Comparison of ENCODE assay signal across 15 cellular contexts in the genomic region with DNA sequence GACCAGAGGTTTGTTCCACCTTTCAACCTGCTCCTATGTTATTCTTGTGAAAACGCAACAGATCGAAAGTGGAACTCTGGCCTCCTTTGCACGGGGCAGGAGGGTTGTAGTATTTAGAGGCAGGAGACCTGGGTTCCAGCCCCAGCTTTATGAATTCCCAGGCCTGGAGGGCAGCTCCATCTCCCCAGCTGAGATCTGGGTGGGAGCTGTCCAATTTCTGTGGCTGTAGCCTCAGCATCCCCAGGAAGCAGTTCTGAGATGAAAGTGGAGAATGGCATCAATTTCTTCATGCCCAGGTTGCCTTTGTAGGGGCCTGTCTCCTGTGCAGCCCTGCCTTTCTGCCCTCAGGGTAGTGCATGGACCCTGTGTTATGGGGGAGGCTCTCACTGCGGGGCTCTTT. TPM values are rescaled to one million over a fixed set of nuclear protein-coding genes. Genes with fewer than 3 reads are reported as not detected.
DNase-seq lines count a peak whose midpoint lies in the region; ATAC-seq and TF ChIP-seq lines count a peak whose summit lies in the region.
"Had no signal": no experiment of that assay in that cellular context is flagged by ENCODE, and none has a peak within 500 bp of the region (broad histone marks: within the 10 kb centered on the region; RNA-seq: fewer than 3 reads in every experiment).

No MANE protein-coding gene starts in this region.

- no peak for TF ChIP-seq CTCF in gastroesophageal sphincter (IDR thresholded peaks at IDR 0.05)
- no peak for TF ChIP-seq CTCF in thoracic aorta (IDR thresholded peaks at IDR 0.05)
- no peak for TF ChIP-seq CTCF in lower leg skin (IDR thresholded peaks at IDR 0.05)

- H3K4me1 Mint-ChIP-seq in activated CD4-positive, alpha-beta T cell treated with anti-CD3 and anti-CD28 coated beads, Interleukin-2, amount 10 ng/mL, durations not matched to agents 7 days and 5 days: peaks cover 70% of the 10 kb centered on the region
- H3K4me1 Mint-ChIP-seq in T-helper 17 cell: peaks cover 46% of the 10 kb centered on the region

- DNase-seq in activated CD4-positive, alpha-beta T cell treated with anti-CD3 and anti-CD28 coated beads, Interleukin-2, amount 10 ng/mL, durations not matched to agents 7 days and 5 days: no peak
- DNase-seq in activated CD4-positive, alpha-beta T cell treated with anti-CD3 and anti-CD28 coated beads for 4 hours: no peak
- DNase-seq in T-helper 17 cell: no peak
- no peak for DNase-seq in thoracic aorta (ENCODE audit: low spot score)
- DNase-seq in mesenteric fat pad (ENCODE audit: low spot score): no peak
- DNase-seq in lower leg skin (ENCODE audit: low spot score in 2 of 2): no peak
- DNase-seq: activated B cell treated with CpG ODN at 0.5 μM for 24 hours, cerebellar nuclear complex, gastrocnemius medialis, NCI-H510A, psoas muscle had no signal

- H3K36me3 ChIP-seq in gastroesophageal sphincter: no peaks in the 10 kb centered on the region
- H3K36me3 ChIP-seq in thoracic aorta: no peaks in the 10 kb centered on the region
- H3K36me3 ChIP-seq: gastrocnemius medialis had no signal

- peaks cover 25% of the 10 kb centered on the region for H3K36me3 Mint-ChIP-seq in activated CD4-positive, alpha-beta T cell treated with anti-CD3 and anti-CD28 coated beads, Interleukin-2, amount 10 ng/mL, durations not matched to agents 7 days and 5 days (ENCODE audit: low read depth)
- H3K36me3 Mint-ChIP-seq in T-helper 17 cell (ENCODE audit: low read depth): peaks cover 4% of the 10 kb centered on the region

- POLR2A ChIA-PET in activated CD4-positive, alpha-beta T cell treated with anti-CD3 and anti-CD28 coated beads, Interleukin-2, amount 10 ng/mL, durations not matched to agents 7 days and 5 days (lab: Charles Lee): no interaction called here

- TF ChIP-seq EP300 in gastroesophageal sphincter (IDR thresholded peaks at IDR 0.05): no peak

- no peak for TF ChIP-seq POLR2A in gastroesophageal sphincter (IDR thresholded peaks at IDR 0.05)
- TF ChIP-seq POLR2A in lower leg skin (IDR thresholded peaks at IDR 0.05): no peak

- 83% methylated on average over 1 of the region's 4 CpGs; no CpG with 5 or more reads in 1 of the 2 donors for WGBS in gastroesophageal sphincter (ENCODE audit: low coverage in 1 of 2), 2 donors
- WGBS in lower leg skin, 2 donors: 87 to 94% methylated on average over 4 of the region's 4 CpGs

- H3K4me3 ChIP-seq in gastroesophageal sphincter (no peak overlapping the region), thoracic aorta (no peak overlapping the region), lower leg skin (ENCODE audit: low read depth, poor library complexity, severe bottlenecking) (no peak overlapping the region)
- H3K4me3 ChIP-seq: gastrocnemius medialis, psoas muscle had no signal

- ATAC-seq in T-helper 17 cell (no peak), gastroesophageal sphincter (no peak), thoracic aorta (ENCODE audit: insufficient number of reproducible peaks, low FRiP score, low read depth) (no peak), GM18517 (IDR thresholded peaks at IDR 0.05; ENCODE audit: unreplicated experiment) (no peak)
- ATAC-seq: gastrocnemius medialis, psoas muscle had no signal

- no peaks in the 10 kb centered on the region for H3K9me3 Mint-ChIP-seq in activated CD4-positive, alpha-beta T cell treated with anti-CD3 and anti-CD28 coated beads, Interleukin-2, amount 10 ng/mL, durations not matched to agents 7 days and 5 days
- H3K9me3 Mint-ChIP-seq: activated B cell treated with CpG ODN at 0.5 μM for 24 hours had no signal

- no peaks in the 10 kb centered on the region for H3K27me3 ChIP-seq in gastroesophageal sphincter
- H3K27me3 ChIP-seq in thoracic aorta (replicated peaks; ENCODE audit: insufficient read depth): no peaks in the 10 kb centered on the region

- H3K27ac Mint-ChIP-seq in activated CD4-positive, alpha-beta T cell treated with anti-CD3 and anti-CD28 coated beads, Interleukin-2, amount 10 ng/mL, durations not matched to agents 7 days and 5 days: peak overlapping the region; percentile 72
- H3K27ac Mint-ChIP-seq in T-helper 17 cell: peak overlapping the region; percentile 24
- H3K27ac Mint-ChIP-seq: activated B cell treated with CpG ODN at 0.5 μM for 24 hours had no signal

- peaks cover 1% of the 10 kb centered on the region for H3K27me3 Mint-ChIP-seq in activated CD4-positive, alpha-beta T cell treated with anti-CD3 and anti-CD28 coated beads, Interleukin-2, amount 10 ng/mL, durations not matched to agents 7 days and 5 days
- peaks cover 11% of the 10 kb centered on the region for H3K27me3 Mint-ChIP-seq in T-helper 17 cell

- H3K4me3 Mint-ChIP-seq in activated CD4-positive, alpha-beta T cell treated with anti-CD3 and anti-CD28 coated beads, Interleukin-2, amount 10 ng/mL, durations not matched to agents 7 days and 5 days: no peak overlapping the region
- H3K4me3 Mint-ChIP-seq in T-helper 17 cell: no peak overlapping the region
- H3K4me3 Mint-ChIP-seq: activated B cell treated with CpG ODN at 0.5 μM for 24 hours had no signal

- CTCF ChIA-PET in activated CD4-positive, alpha-beta T cell treated with anti-CD3 and anti-CD28 coated beads, Interleukin-2, amount 10 ng/mL, durations not matched to agents 7 days and 5 days (lab: Charles Lee): interaction anchor here (1.1 kb wide), 1 partner anchor 39 kb away, joined by 4 read pairs; no protein-coding TSS in a partner anchor

- H3K4me1 ChIP-seq in gastroesophageal sphincter (peaks cover 3 to 84% (median 32%) of the 10 kb centered on the region in 3 donors), thoracic aorta (ENCODE audit: control insufficient read depth in 1 of 2, low read depth in 2 of 2) (peaks cover 37 to 77% of the 10 kb centered on the region in 2 donors)

- H3K27ac ChIP-seq in gastroesophageal sphincter (peak overlapping the region in 3 of 4 donors; percentile 79 to 93 (median 85)), thoracic aorta (peak overlapping the region; percentile 86 to 95)
- H3K27ac ChIP-seq: HL-60, KMS-11 had no signal

- no peaks in the 10 kb centered on the region for H3K9me3 ChIP-seq in T-helper 17 cell (ENCODE audit: control insufficient read depth, low read length, poor library complexity, severe bottlenecking)
- no peaks in the 10 kb centered on the region for H3K9me3 ChIP-seq in gastroesophageal sphincter
- H3K9me3 ChIP-seq in thoracic aorta: no peaks in the 10 kb centered on the region
- H3K9me3 ChIP-seq: gastrocnemius medialis, psoas muscle had no signal

- intact Hi-C loops in lower leg skin (cut with DNase I; ENCODE audit: low total_unique reads): no loop called here

RNA-seq across cellular contexts. Expression of a gene that starts 4.1 kb away (rescaled TPM):
- 100 to 1,000 TPM; 128 to 135 TPM for total RNA-seq in activated CD4-positive, alpha-beta T cell treated with anti-CD3 and anti-CD28 coated beads, Interleukin-2, amount 10 ng/mL, durations not matched to agents 7 days and 5 days
- total RNA-seq in T-helper 17 cell: 10 to 100 TPM in 1 of 2 donors, 1 to 10 TPM in 1; 5.2 to 15.7 TPM
- total RNA-seq in gastroesophageal sphincter: 10 to 100 TPM; 17.6 to 40.0 (median 33.4) TPM
- 100 to 1,000 TPM in 1 of 2 donors, 10 to 100 TPM in 1; 89.2 to 234 TPM for total RNA-seq in thoracic aorta
- total RNA-seq in mesenteric fat pad: 28.1 TPM
- 100 to 1,000 TPM in 2 of 4 donors, 10 to 100 TPM in 2; 15.4 to 540 (median 173) TPM for total RNA-seq in lower leg skin

RNA-seq across cellular contexts. Expression of a gene that starts 15.4 kb away (rescaled TPM):
- 10 to 100 TPM; 25.7 to 27.1 TPM for total RNA-seq in activated CD4-positive, alpha-beta T cell treated with anti-CD3 and anti-CD28 coated beads, Interleukin-2, amount 10 ng/mL, durations not matched to agents 7 days and 5 days
- total RNA-seq in T-helper 17 cell (1 to 10 TPM; 1.2 to 4.6 TPM), gastroesophageal sphincter (10 to 100 TPM; 20.8 to 37.4 (median 32.0) TPM), thoracic aorta (10 to 100 TPM; 39.0 to 52.9 TPM), mesenteric fat pad (36.3 TPM), lower leg skin (10 to 100 TPM in 2 of 4 donors, 1 to 10 TPM in 2; 7.3 to 58.6 (median 21.8) TPM)

RNA-seq across cellular contexts. Expression of a gene that starts 39.5 kb away (rescaled TPM):
- total RNA-seq in activated CD4-positive, alpha-beta T cell treated with anti-CD3 and anti-CD28 coated beads, Interleukin-2, amount 10 ng/mL, durations not matched to agents 7 days and 5 days: 100 to 1,000 TPM in 1 of 2 experiments, 10 to 100 TPM in 1; 98.6 to 118 TPM
- 10 to 100 TPM in 1 of 2 donors, 1 to 10 TPM in 1; 9.7 to 13.0 TPM for total RNA-seq in T-helper 17 cell
- total RNA-seq in gastroesophageal sphincter: 10 to 100 TPM in 1 of 4 donors, 1 to 10 TPM in 3; 7.1 to 14.2 (median 8.1) TPM
- total RNA-seq in thoracic aorta: 1 to 10 TPM; 4.5 to 5.4 TPM
- total RNA-seq in mesenteric fat pad: 8.0 TPM
- 1 to 10 TPM; 7.9 to 9.1 (median 8.8) TPM for total RNA-seq in lower leg skin

RNA-seq across cellular contexts. Expression of a gene that starts 39.8 kb away (rescaled TPM):
- total RNA-seq in activated CD4-positive, alpha-beta T cell treated with anti-CD3 and anti-CD28 coated beads, Interleukin-2, amount 10 ng/mL, durations not matched to agents 7 days and 5 days: 100 to 1,000 TPM; 154 to 160 TPM
- 10 to 100 TPM; 68.4 to 77.6 TPM for total RNA-seq in T-helper 17 cell
- total RNA-seq in gastroesophageal sphincter: 10 to 100 TPM; 31.4 to 36.7 (median 33.3) TPM
- total RNA-seq in thoracic aorta: 10 to 100 TPM; 17.3 to 63.6 TPM
- 80.8 TPM for total RNA-seq in mesenteric fat pad
- 10 to 100 TPM; 33.6 to 42.8 (median 36.6) TPM for total RNA-seq in lower leg skin

RNA-seq across cellular contexts. Expression of a gene that starts 59.1 kb away (rescaled TPM):
- 1 to 10 TPM; 2.9 to 3.7 TPM for total RNA-seq in activated CD4-positive, alpha-beta T cell treated with anti-CD3 and anti-CD28 coated beads, Interleukin-2, amount 10 ng/mL, durations not matched to agents 7 days and 5 days
- total RNA-seq in T-helper 17 cell (10 to 100 TPM in 1 of 2 donors, 1 to 10 TPM in 1; 8.5 to 14.5 TPM), gastroesophageal sphincter (10 to 100 TPM; 41.6 to 81.6 (median 60.5) TPM), thoracic aorta (100 to 1,000 TPM; 368 to 393 TPM), mesenteric fat pad (387 TPM), lower leg skin (10 to 100 TPM; 10.9 to 27.8 (median 18.3) TPM)

Comparison
In these comparisons a context has a peak if more than half of its experiments do, and no peak if none do; other contexts are left out.
1. RNA of a gene that starts 39.5 kb away (total RNA-seq): 98.6 to 118 TPM in activated CD4-positive, alpha-beta T cell treated with anti-CD3 and anti-CD28 coated beads, Interleukin-2, amount 10 ng/mL, durations not matched to agents 7 days and 5 days; 9.7 to 13.0 TPM in T-helper 17 cell, 7.9 to 9.1 TPM in lower leg skin, 7.1 to 14.2 TPM in gastroesophageal sphincter, 8.0 TPM in mesenteric fat pad (single experiment) and 4.5 to 5.4 TPM in thoracic aorta; every median in the first group is over 4 times any median in the second.